In the genomic region with DNA sequence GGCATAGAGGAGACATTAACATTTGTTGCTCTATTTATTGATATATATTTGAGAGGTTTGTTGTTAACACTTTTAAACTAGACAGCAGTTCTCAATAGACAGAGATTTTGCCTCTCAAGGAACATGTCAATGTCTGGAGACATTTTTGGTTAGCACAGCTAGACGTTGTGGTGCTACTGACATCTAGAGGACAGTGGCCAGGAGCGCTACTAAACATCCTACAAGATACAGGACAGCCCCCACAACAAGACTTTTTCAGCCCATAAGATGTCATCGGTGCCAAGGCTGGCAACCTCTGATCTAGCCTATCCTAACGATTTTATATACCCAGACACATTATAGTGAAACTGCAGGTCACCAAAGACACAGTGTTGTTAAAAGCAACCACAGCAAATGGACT, we compare ENCODE assay signal across 8 cellular contexts.
DNase-seq lines count a peak whose midpoint lies in the region; ATAC-seq and TF ChIP-seq lines count a peak whose summit lies in the region.

No MANE protein-coding gene starts in this region.

- peak; percentile 45 for DNase-seq in EH (ENCODE audit: low read depth)
- DNase-seq in MV-4-11 (lab: John Stamatoyannopoulos, UW), result peak; percentile 35
- DNase-seq in globus pallidus (ENCODE audit: low spot score), result peak; percentile 45
- DNase-seq in GM03348 (ENCODE audit: low spot score), result no peak
- no peak for DNase-seq in GDM1 (lab: John Stamatoyannopoulos, UW)

- peak; percentile 40 for ATAC-seq in GM21717 (IDR thresholded peaks at IDR 0.05; ENCODE audit: unreplicated experiment)
- no peak for ATAC-seq in GM18505 (IDR thresholded peaks at IDR 0.05; ENCODE audit: unreplicated experiment)
- no peak for ATAC-seq in GM19023 (IDR thresholded peaks at IDR 0.05; ENCODE audit: unreplicated experiment)

- no peak for TF ChIP-seq POLR2A in GM18505 (IDR thresholded peaks at IDR 0.05; ENCODE audit: borderline replicate concordance, extremely low read depth, insufficient read depth, insufficient read length)

Comparison
In these comparisons a context has a peak if more than half of its experiments do, and no peak if none do; other contexts are left out.
1. DNase-seq: peak in EH (single experiment), MV-4-11 (single experiment) and globus pallidus (single experiment); none in GM03348 (single experiment) and GDM1 (single experiment).